11 cellular contexts compared by ENCODE assay signal in genomic region chr1:1270813-1271212, GRCh38. TPM values are rescaled to one million over a fixed set of nuclear protein-coding genes. Genes with fewer than 3 reads are reported as not detected.
DNase-seq lines count a peak whose midpoint lies in the region; ATAC-seq, FAIRE-seq and TF ChIP-seq lines count a peak whose summit lies in the region.
"Had no signal": no experiment of that assay in that cellular context is flagged by ENCODE, and none has a peak within 500 bp of the region (broad histone marks: within the 10 kb centered on the region; RNA-seq: fewer than 3 reads in every experiment).

No MANE protein-coding gene starts in this region.

- peaks cover 33 to 42% (median 38%) of the 10 kb centered on the region in 10 experiments for H3K4me1 ChIP-seq in BLaER1 treated with 17β-estradiol and CSF1 and Interleukin-3, amounts not matched to agents 10 nM and 100 nM
- H3K4me1 ChIP-seq in testis: peaks cover 40% of the 10 kb centered on the region

- no peak for ATAC-seq in central memory CD8-positive, alpha-beta T cell (replicated peaks; ENCODE audit: extremely low read depth, poor library complexity, severe bottlenecking)
- no peak for ATAC-seq in natural killer cell
- no peak for ATAC-seq in HG03108 (IDR thresholded peaks at IDR 0.05; ENCODE audit: unreplicated experiment)

- H3K27me3 ChIP-seq in BLaER1 treated with 17β-estradiol and CSF1 and Interleukin-3, amounts not matched to agents 10 nM and 100 nM: no peaks in the 10 kb centered on the region
- H3K27me3 ChIP-seq in testis: no peaks in the 10 kb centered on the region

- H3K27ac Mint-ChIP-seq in HFFc6 (peak overlapping the region; percentile 84), natural killer cell (peak overlapping the region; percentile 51 to 58)
- H3K27ac Mint-ChIP-seq in central memory CD8-positive, alpha-beta T cell (ENCODE audit: low read depth): peak overlapping the region; percentile 85

- H3K36me3 ChIP-seq in BLaER1 treated with 17β-estradiol and CSF1 and Interleukin-3, amounts not matched to agents 10 nM and 100 nM: peaks cover 27 to 68% (median 56%) of the 10 kb centered on the region in 11 experiments
- no peaks in the 10 kb centered on the region for H3K36me3 ChIP-seq in testis (ENCODE audit: low read depth, missing control alignments)

- H3K4me3 ChIP-seq in BLaER1 treated with 17β-estradiol and CSF1 and Interleukin-3, amounts not matched to agents 10 nM and 100 nM: no peak overlapping the region
- H3K4me3 ChIP-seq in testis: no peak overlapping the region

- no peak for TF ChIP-seq POLR2A in testis (IDR thresholded peaks at IDR 0.05)

- 49 to 81% methylated on average over 5 to 7 of the region's 7 CpGs for WGBS in testis, 2 donors

- DNase-seq in HFFc6 (no peak), natural killer cell (no peak), SW480 (ENCODE audit: low spot score) (no peak), testis (no peak), frontal cortex (ENCODE audit: low spot score in 2 of 2) (no peak)
- DNase-seq in central memory CD8-positive, alpha-beta T cell (ENCODE audit: low spot score in 2 of 2): no peak
- DNase-seq: stimulated activated CD4-positive, alpha-beta T cell treated with anti-CD3 and anti-CD28 coated beads, Interleukin-12 subunit alpha, Interleukin-12 subunit beta, amount 100 ng/mL, for 4 hours had no signal

- peak overlapping the region; percentile 91 to 100 (median 99) for H3K4me2 ChIP-seq in BLaER1 treated with 17β-estradiol and CSF1 and Interleukin-3, amounts not matched to agents 10 nM and 100 nM

- H3K9ac ChIP-seq in BLaER1 treated with 17β-estradiol and CSF1 and Interleukin-3, amounts not matched to agents 10 nM and 100 nM: peak overlapping the region; percentile 19 to 100 (median 99); a peak in 16 of 22 replicates

- H4K20me1 ChIP-seq in BLaER1 treated with 17β-estradiol and CSF1 and Interleukin-3, amounts not matched to agents 10 nM and 100 nM: peaks cover 72 to 77% (median 73%) of the 10 kb centered on the region in 11 experiments

- peak overlapping the region; percentile 81 for H3K4me3 Mint-ChIP-seq in HFFc6
- H3K4me3 Mint-ChIP-seq in central memory CD8-positive, alpha-beta T cell: peak overlapping the region; percentile 57
- peak overlapping the region; percentile 84 for H3K4me3 Mint-ChIP-seq in natural killer cell

- H3K27me3 Mint-ChIP-seq in HFFc6 (ENCODE audit: insufficient read depth): peaks cover 5% of the 10 kb centered on the region
- no peaks in the 10 kb centered on the region for H3K27me3 Mint-ChIP-seq in central memory CD8-positive, alpha-beta T cell
- H3K27me3 Mint-ChIP-seq in natural killer cell (ENCODE audit: low read depth in 2 of 2): no peaks in the 10 kb centered on the region

- no peaks in the 10 kb centered on the region for H3K9me3 ChIP-seq in BLaER1 treated with 17β-estradiol and CSF1 and Interleukin-3, amounts not matched to agents 10 nM and 100 nM (replicated peaks in 1 of 11)
- no peaks in the 10 kb centered on the region for H3K9me3 ChIP-seq in testis

- FAIRE-seq in frontal cortex (lab: Jason Lieb, UNC): no peak
- FAIRE-seq: G401.6, islet of Langerhans had no signal

- H3K36me3 Mint-ChIP-seq in HFFc6 (ENCODE audit: low read depth) (peaks cover 38% of the 10 kb centered on the region), natural killer cell (no peaks in the 10 kb centered on the region)
- peaks cover 19% of the 10 kb centered on the region for H3K36me3 Mint-ChIP-seq in central memory CD8-positive, alpha-beta T cell (ENCODE audit: insufficient read depth)

- intact Hi-C loops in natural killer cell (cut with micrococcal nuclease) (loop anchor here (5.0 kb wide), 2 partner anchors 36 to 154 kb away; partner anchors contain the start of genes ACAP3, C1orf159 and PUSL1), testis (cut with DNase I; ENCODE audit: low total_unique reads) (no loop called here)

- no peaks in the 10 kb centered on the region for H3K9me3 Mint-ChIP-seq in HFFc6
- H3K9me3 Mint-ChIP-seq in central memory CD8-positive, alpha-beta T cell: no peaks in the 10 kb centered on the region
- H3K9me3 Mint-ChIP-seq in natural killer cell: no peaks in the 10 kb centered on the region

- no peak for TF ChIP-seq CTCF in HFFc6 (IDR thresholded peaks at IDR 0.05)
- TF ChIP-seq CTCF in natural killer cell (IDR thresholded peaks at IDR 0.05): no peak
- TF ChIP-seq CTCF in testis (IDR thresholded peaks at IDR 0.05): no peak

- H3K4me1 Mint-ChIP-seq in HFFc6 (ENCODE audit: low read depth) (peaks cover 49% of the 10 kb centered on the region), natural killer cell (peaks cover 28 to 49% of the 10 kb centered on the region in 2 donors)
- peaks cover 38% of the 10 kb centered on the region for H3K4me1 Mint-ChIP-seq in central memory CD8-positive, alpha-beta T cell

- H3K27ac ChIP-seq in BLaER1 treated with 17β-estradiol and CSF1 and Interleukin-3, amounts not matched to agents 10 nM and 100 nM: peak overlapping the region in 5 of 11 experiments; percentile 2 to 27 (median 23); a peak in 3 of 22 replicates
- H3K27ac ChIP-seq in testis: peak overlapping the region in 1 of 2 donors; percentile 31

RNA-seq across cellular contexts. Expression of gene UBE2J2, which starts 2.8 kb away (rescaled TPM):
- total RNA-seq in HFFc6 (2021; fragmentation: NEBNext Ultra II Directional; extraction: Animal tissue kit (Norgen Biotek cat#: 25700)): 10 to 100 TPM; 56.2 to 67.9 (median 61.1) TPM
- total RNA-seq in natural killer cell (10 to 100 TPM; 66.0 to 84.2 (median 78.1) TPM), testis (100 to 1,000 TPM; 133 to 139 TPM), frontal cortex (37.9 TPM)
- 203 TPM for polyA plus RNA-seq in testis (ENCODE audit: insufficient read depth, low read depth, low replicate concordance)

RNA-seq across cellular contexts. Expression of gene SCNN1D, which starts 9.4 kb away (rescaled TPM):
- 1 to 10 TPM; 1.4 to 3.0 (median 2.0) TPM for total RNA-seq in HFFc6 (2021; fragmentation: NEBNext Ultra II Directional; extraction: Animal tissue kit (Norgen Biotek cat#: 25700))
- total RNA-seq in natural killer cell (10 to 100 TPM in 1 of 3 donors, 1 to 10 TPM in 2; 6.9 to 13.1 (median 9.4) TPM), testis (10 to 100 TPM; 49.9 to 58.7 TPM), frontal cortex (1.2 TPM)
- 21.0 TPM for polyA plus RNA-seq in testis (ENCODE audit: insufficient read depth, low read depth, low replicate concordance)

RNA-seq across cellular contexts. Expression of gene C1QTNF12, which starts 24.3 kb away (rescaled TPM):
- total RNA-seq in HFFc6 (2021; fragmentation: NEBNext Ultra II Directional; extraction: Animal tissue kit (Norgen Biotek cat#: 25700)): 1 to 10 TPM in 3 of 6 experiments, under 1 TPM in 3; 0.31 to 1.7 (median 1.1) TPM
- 1 to 10 TPM; 2.6 to 4.1 (median 4.1) TPM for total RNA-seq in natural killer cell
- total RNA-seq in testis: 1 to 10 TPM; 4.7 to 7.7 TPM
- 2.7 TPM for polyA plus RNA-seq in testis (ENCODE audit: insufficient read depth, low read depth, low replicate concordance)
- not detected for total RNA-seq in frontal cortex

RNA-seq across cellular contexts. Expression of gene ACAP3, which starts 36.9 kb away (rescaled TPM):
- 10 to 100 TPM; 39.4 to 50.8 (median 42.6) TPM for total RNA-seq in HFFc6 (2021; fragmentation: NEBNext Ultra II Directional; extraction: Animal tissue kit (Norgen Biotek cat#: 25700))
- total RNA-seq in natural killer cell (10 to 100 TPM; 56.1 to 59.7 (median 59.0) TPM), testis (10 to 100 TPM; 53.0 to 62.7 TPM), frontal cortex (63.2 TPM)
- 16.8 TPM for polyA plus RNA-seq in testis (ENCODE audit: insufficient read depth, low read depth, low replicate concordance)

RNA-seq across cellular contexts. Expression of gene PUSL1, which starts 37.6 kb away (rescaled TPM):
- 10 to 100 TPM; 23.5 to 28.7 (median 25.6) TPM for total RNA-seq in HFFc6 (2021; fragmentation: NEBNext Ultra II Directional; extraction: Animal tissue kit (Norgen Biotek cat#: 25700))
- 10 to 100 TPM; 11.1 to 13.0 (median 12.9) TPM for total RNA-seq in natural killer cell
- total RNA-seq in testis: 10 to 100 TPM; 35.4 to 39.0 TPM
- 12.4 TPM for polyA plus RNA-seq in testis (ENCODE audit: insufficient read depth, low read depth, low replicate concordance)
- 6.5 TPM for total RNA-seq in frontal cortex
